In genomic region chr5:69414885-69415583, GRCh38 we compare ENCODE assay signal across 9 cellular contexts.
A peak's percentile ranks its signal among the peaks of the same experiment; 100 is the strongest.
DNase-seq lines count a peak whose midpoint lies in the region.
"Had no signal": no experiment of that assay in that cellular context is flagged by ENCODE, and none has a peak within 500 bp of the region (broad histone marks: within the 10 kb centered on the region; RNA-seq: fewer than 3 reads in every experiment).

A gene with protein sequence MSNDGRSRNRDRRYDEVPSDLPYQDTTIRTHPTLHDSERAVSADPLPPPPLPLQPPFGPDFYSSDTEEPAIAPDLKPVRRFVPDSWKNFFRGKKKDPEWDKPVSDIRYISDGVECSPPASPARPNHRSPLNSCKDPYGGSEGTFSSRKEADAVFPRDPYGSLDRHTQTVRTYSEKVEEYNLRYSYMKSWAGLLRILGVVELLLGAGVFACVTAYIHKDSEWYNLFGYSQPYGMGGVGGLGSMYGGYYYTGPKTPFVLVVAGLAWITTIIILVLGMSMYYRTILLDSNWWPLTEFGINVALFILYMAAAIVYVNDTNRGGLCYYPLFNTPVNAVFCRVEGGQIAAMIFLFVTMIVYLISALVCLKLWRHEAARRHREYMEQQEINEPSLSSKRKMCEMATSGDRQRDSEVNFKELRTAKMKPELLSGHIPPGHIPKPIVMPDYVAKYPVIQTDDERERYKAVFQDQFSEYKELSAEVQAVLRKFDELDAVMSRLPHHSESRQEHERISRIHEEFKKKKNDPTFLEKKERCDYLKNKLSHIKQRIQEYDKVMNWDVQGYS (plus strand): TSS chr5:69415116. CDS start chr5:69419386, 4,270 bp downstream.

- H3K9me3 Mint-ChIP-seq in T-helper 1 cell treated with Interleukin-12 subunit alpha and Interleukin-12 subunit beta and Interleukin-4 antibody, amounts not matched to agents 30 μg/mL and 1 μg/mL, for 36 hours, result no peaks in the 10 kb centered on the region

- peaks cover 5% of the 10 kb centered on the region for H3K4me1 Mint-ChIP-seq in T-helper 1 cell treated with Interleukin-12 subunit alpha and Interleukin-12 subunit beta and Interleukin-4 antibody, amounts not matched to agents 30 μg/mL and 1 μg/mL, for 36 hours (ENCODE audit: low read depth)

- H3K4me3 ChIP-seq in iPS-18c (ENCODE audit: insufficient read depth, low read depth, low read length), result peak within 1 kb of the TSS; percentile 92
- H3K4me3 ChIP-seq: BLaER1 had no signal

- H3K27me3 Mint-ChIP-seq in T-helper 1 cell treated with Interleukin-12 subunit alpha and Interleukin-12 subunit beta and Interleukin-4 antibody, amounts not matched to agents 30 μg/mL and 1 μg/mL, for 36 hours (ENCODE audit: low read depth), result peaks cover 9% of the 10 kb centered on the region

- no peaks in the 10 kb centered on the region for H3K9me3 ChIP-seq in iPS-18c (ENCODE audit: control insufficient read depth, insufficient read depth, low read length)

- peak; percentile 87 to 97 (median 87) for DNase-seq in NCI-H1417 (lab: John Stamatoyannopoulos, UW)
- DNase-seq in NCI-H1417 treated with DMSO at 0.1 percent for 48 hours (lab: John Stamatoyannopoulos, UW), result no peak
- peak; percentile 53 for DNase-seq in HK-2 (ENCODE audit: unreplicated experiment)
- peak; percentile 95 to 97 for DNase-seq in T47D (ENCODE audit: low read depth in 1 of 2, low spot score in 1 of 2)
- peak; percentile 2 for DNase-seq in smooth muscle cell of the brain vasculature (ENCODE audit: low read depth, low spot score)
- no peak for DNase-seq in AML-193 (lab: John Stamatoyannopoulos, UW)

- in situ Hi-C loops in T47D (cut with HindIII; ENCODE audit: low pct_unique_long_range_greater_than_20kb, low sequenced_read_pairs), result no loop called here

- peak within 1 kb of the TSS; percentile 61 for H3K4me3 Mint-ChIP-seq in T-helper 1 cell treated with Interleukin-12 subunit alpha and Interleukin-12 subunit beta and Interleukin-4 antibody, amounts not matched to agents 30 μg/mL and 1 μg/mL, for 36 hours

- H3K27ac Mint-ChIP-seq in T-helper 1 cell treated with Interleukin-12 subunit alpha and Interleukin-12 subunit beta and Interleukin-4 antibody, amounts not matched to agents 30 μg/mL and 1 μg/mL, for 36 hours, result peak within 1 kb of the TSS; percentile 11

- peaks cover 19% of the 10 kb centered on the region for H3K36me3 Mint-ChIP-seq in T-helper 1 cell treated with Interleukin-12 subunit alpha and Interleukin-12 subunit beta and Interleukin-4 antibody, amounts not matched to agents 30 μg/mL and 1 μg/mL, for 36 hours (ENCODE audit: low read depth)

Comparison
In these comparisons a context has a peak if more than half of its experiments do, and no peak if none do; other contexts are left out.
1. DNase-seq: peak in NCI-H1417 (3 of 3), HK-2 (single experiment), T47D (2 of 2) and smooth muscle cell of the brain vasculature (single experiment); none in NCI-H1417 treated with DMSO at 0.1 percent for 48 hours (single experiment) and AML-193 (0 of 2).